8 cellular contexts compared by ENCODE assay signal in genomic region chr10:13526952-13527863, GRCh38. TPM values are rescaled to one million over a fixed set of nuclear protein-coding genes. Genes with fewer than 3 reads are reported as not detected.
DNase-seq lines count a peak whose midpoint lies in the region; ATAC-seq and TF ChIP-seq lines count a peak whose summit lies in the region.

No MANE protein-coding gene starts in this region.

- TF ChIP-seq CTCF in fibroblast of pulmonary artery (IDR thresholded peaks at IDR 0.05; ENCODE audit: low read length, missing control alignments) (no peak), ovary (IDR thresholded peaks at IDR 0.05) (no peak)

- TF ChIP-seq POLR2A in ovary (IDR thresholded peaks at IDR 0.05), result no peak

- no peaks in the 10 kb centered on the region for H3K9me3 ChIP-seq in ovary

- 48 to 56% (median 54%) methylated on average over 10 of the region's 10 CpGs for WGBS in ovary, 3 donors

- H3K27ac ChIP-seq in ovary, result peak overlapping the region in 1 of 2 donors; percentile 73

- no peaks in the 10 kb centered on the region for H3K27me3 ChIP-seq in ovary

- peak; percentile 64 for DNase-seq in Daoy (ENCODE audit: low read depth)
- DNase-seq in RPMI7951 (ENCODE audit: low read depth), result peak; percentile 48
- DNase-seq in fibroblast of pulmonary artery (ENCODE audit: low read depth), result peak; percentile 27
- no peak for DNase-seq in ovary
- DNase-seq in DMS53 (lab: John Stamatoyannopoulos, UW), result no peak
- DNase-seq in activated CD4-positive, alpha-beta T cell treated with anti-CD3 and anti-CD28 coated beads, Interleukin-2, amount 50 U/mL, for 4 hours, result no peak
- DNase-seq in cerebellar nuclear complex (lab: John Stamatoyannopoulos, UW), result no peak

- H3K4me3 ChIP-seq in fibroblast of pulmonary artery (replicated peaks; ENCODE audit: low read depth, low read length) (peak overlapping the region; percentile 56), ovary (peak overlapping the region; percentile 65)

- ATAC-seq in HG03025 (IDR thresholded peaks at IDR 0.05; ENCODE audit: low FRiP score, unreplicated experiment), result no peak

- intact Hi-C loops in ovary (cut with DNase I), result no loop called here

- peaks cover 2% of the 10 kb centered on the region for H3K4me1 ChIP-seq in ovary (ENCODE audit: insufficient read depth)

- no peak for TF ChIP-seq EP300 in ovary (IDR thresholded peaks at IDR 0.05)

- no peaks in the 10 kb centered on the region for H3K36me3 ChIP-seq in ovary

RNA-seq across cellular contexts. Expression of gene BEND7, which starts 1.6 kb away (rescaled TPM):
- 8.0 and 9.9 TPM in 2 replicates for total RNA-seq in Daoy (2014; rRNA removed; shearing (Covaris generic))
- 0.10 and 0.48 TPM in 2 replicates for total RNA-seq in RPMI7951 (2014; rRNA removed; shearing (Covaris generic))
- total RNA-seq in ovary, result 10 to 100 TPM; 14.4 to 34.7 (median 19.8) TPM
- polyA plus RNA-seq in ovary, result 10 to 100 TPM in 1 of 2 donors, 1 to 10 TPM in 1; 9.9 to 22.6 TPM

RNA-seq across cellular contexts. Expression of gene PRPF18, which starts 59.6 kb away (rescaled TPM):
- total RNA-seq in Daoy (2014; rRNA removed; shearing (Covaris generic)), result 48.5 and 56.5 TPM in 2 replicates
- 47.2 and 51.8 TPM in 2 replicates for total RNA-seq in RPMI7951 (2014; rRNA removed; shearing (Covaris generic))
- total RNA-seq in ovary, result 10 to 100 TPM; 16.7 to 22.4 (median 20.1) TPM
- 10 to 100 TPM; 13.0 to 17.7 TPM for polyA plus RNA-seq in ovary

Comparison
In these comparisons a context has a peak if more than half of its experiments do, and no peak if none do; other contexts are left out.
1. DNase-seq: peak in Daoy (single experiment), RPMI7951 (single experiment) and fibroblast of pulmonary artery (single experiment); none in ovary (0 of 5), DMS53 (single experiment), activated CD4-positive, alpha-beta T cell treated with anti-CD3 and anti-CD28 coated beads, Interleukin-2, amount 50 U/mL, for 4 hours (0 of 2) and cerebellar nuclear complex (0 of 2).